In the genomic region with DNA sequence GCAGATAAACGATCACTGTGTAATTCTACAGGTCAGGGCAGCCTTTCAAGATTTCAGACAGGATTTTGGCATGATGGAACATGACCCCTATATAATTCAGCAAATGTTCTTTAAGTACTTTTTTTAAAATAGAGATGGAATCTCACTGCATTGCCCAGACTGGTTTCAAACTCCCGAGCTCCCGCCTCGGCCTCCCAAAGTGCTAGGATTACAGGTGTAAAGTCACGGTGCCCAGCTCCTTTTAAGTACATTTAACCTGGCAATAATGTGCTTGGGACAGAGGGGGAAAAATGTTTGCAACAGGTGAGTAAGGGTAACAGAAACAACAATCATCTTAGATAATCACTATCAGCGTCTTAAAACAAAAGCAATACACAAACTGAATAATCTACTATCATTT, we compare ENCODE assay signal across 8 cellular contexts.
"Had no signal": no experiment of that assay in that cellular context is flagged by ENCODE, and none has a peak within 500 bp of the region (broad histone marks: within the 10 kb centered on the region; RNA-seq: fewer than 3 reads in every experiment).

No MANE protein-coding gene starts in this region.

- ATAC-seq: HCT116, HepG2 had no signal

- H3K36me3 ChIP-seq: HAP-1 had no signal

- H3K4me3 ChIP-seq: HAP-1 had no signal

- FAIRE-seq: HepG2 had no signal

- H3K27ac ChIP-seq: HL-60, KMS-11 had no signal

- DNase-seq: GOT3, H7, KBM-7 had no signal
